ENCODE assay signal across 11 cellular contexts in the genomic region with DNA sequence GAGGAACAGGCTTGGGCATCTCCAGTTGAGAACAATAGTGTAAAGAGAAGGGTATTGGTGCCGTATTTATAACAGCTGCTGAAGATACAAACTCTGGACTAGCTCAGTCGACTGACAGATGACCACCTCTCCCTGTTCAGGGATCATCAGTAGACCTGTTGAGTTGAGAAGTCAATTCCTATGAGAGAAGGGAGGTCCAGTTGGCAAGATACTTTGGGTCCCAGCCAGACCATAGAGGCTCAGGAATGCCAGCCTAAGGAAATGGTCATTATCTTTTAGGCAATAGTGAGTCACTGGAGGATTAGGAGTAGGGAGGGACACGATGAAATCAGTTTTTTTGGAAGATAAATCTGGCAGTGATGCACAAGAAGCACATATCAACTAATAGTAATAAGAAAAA.
A peak's percentile ranks its signal among the peaks of the same experiment; 100 is the strongest.
DNase-seq lines count a peak whose midpoint lies in the region; ATAC-seq, FAIRE-seq and TF ChIP-seq lines count a peak whose summit lies in the region.
"Had no signal": no experiment of that assay in that cellular context is flagged by ENCODE, and none has a peak within 500 bp of the region (broad histone marks: within the 10 kb centered on the region; RNA-seq: fewer than 3 reads in every experiment).

No MANE protein-coding gene starts in this region.

- DNase-seq in ACHN = peak; percentile 46
- peak; percentile 12 for DNase-seq in HTR-8/SVneo (ENCODE audit: insufficient read length, low spot score)
- DNase-seq in GM12878 (ENCODE audit: low read depth, low spot score) = no peak
- peak in 2 of 3 donors; percentile 29 to 59 for DNase-seq in right cardiac atrium
- DNase-seq in AML-193 (lab: John Stamatoyannopoulos, UW) = no peak
- no peak for DNase-seq in iPS-NIHi7 (ENCODE audit: extremely low spot score)
- no peak for DNase-seq in T-cell
- no peak for DNase-seq in stimulated activated CD8-positive, alpha-beta memory T cell treated with anti-CD3 and anti-CD28 coated beads, Interleukin-4, amount 100 ng/mL, for 48 hours
- DNase-seq: pancreas, upper lobe of left lung had no signal

- POLR2A ChIA-PET in GM12878 (lab: Charles Lee) = no interaction called here
- POLR2A ChIA-PET in T-cell (lab: Charles Lee) = no interaction called here

- H3K4me3 Mint-ChIP-seq in T-cell = no peak overlapping the region
- H3K4me3 Mint-ChIP-seq: mesothelial cell of epicardium had no signal

- peaks cover 0 to 8% of the 10 kb centered on the region in 2 experiments; a peak in 2 of 4 replicates for H3K36me3 ChIP-seq in GM12878 (ENCODE audit: control insufficient read depth in 2 of 2, insufficient read depth in 2 of 2, low read length in 1 of 2)
- H3K36me3 ChIP-seq: pancreas, upper lobe of left lung had no signal

- in situ Hi-C loops in ACHN (cut with HindIII; ENCODE audit: low pct_ligation_motif_present, low pct_unique_long_range_greater_than_20kb, low sequenced_read_pairs) = no loop called here
- in situ Hi-C loops in GM12878 (cut with MboI) = no loop called here

- H3K9me3 ChIP-seq in GM12878 (replicated peaks; ENCODE audit: control insufficient read depth, insufficient read depth, low read length) (no peaks in the 10 kb centered on the region), right cardiac atrium (ENCODE audit: control insufficient read depth, low read length) (no peaks in the 10 kb centered on the region)
- H3K9me3 ChIP-seq: pancreas, upper lobe of left lung had no signal

- no peak for TF ChIP-seq CTCF in GM12878 (IDR thresholded peaks at IDR 0.05 in 2 of 3, conservative IDR thresholded peaks at IDR 0.05 in 1 of 3; ENCODE audit: control insufficient read depth in 2 of 3, extremely low read depth in 1 of 3, insufficient read depth in 1 of 3, low read depth in 3 of 3, low read length in 3 of 3)

- H4K20me1 ChIP-seq in GM12878 (ENCODE audit: control insufficient read depth, insufficient read depth) = no peaks in the 10 kb centered on the region

- FAIRE-seq in HTR-8/SVneo (lab: Jason Lieb, UNC) (no peak), GM12878 (lab: Jason Lieb, UNC) (no peak)
- FAIRE-seq: pancreas had no signal

- H3K9me3 Mint-ChIP-seq in T-cell = no peaks in the 10 kb centered on the region
- H3K9me3 Mint-ChIP-seq: mesothelial cell of epicardium had no signal

- H3K79me2 ChIP-seq in GM12878 (ENCODE audit: control insufficient read depth, insufficient read depth, low read length) = no peaks in the 10 kb centered on the region

- H3K4me1 ChIP-seq in GM12878 (ENCODE audit: control insufficient read depth, insufficient read depth, low read length) (no peaks in the 10 kb centered on the region), right cardiac atrium (ENCODE audit: control insufficient read depth, insufficient read depth, low read length) (no peaks in the 10 kb centered on the region)
- H3K4me1 ChIP-seq: pancreas, upper lobe of left lung had no signal

- CTCF ChIA-PET in GM12878 (lab: Yijun Ruan, JAX) (interaction anchor here (1.2 kb wide), 1 partner anchor 9 kb away, joined by 3 read pairs; no protein-coding TSS in a partner anchor), T-cell (lab: Charles Lee) (no interaction called here)

- ATAC-seq in GM12878 (no peak), right cardiac atrium (peak; percentile 76 to 86), T-cell (replicated peaks in 1 of 4) (no peak)

- H3K4me1 Mint-ChIP-seq in T-cell = no peaks in the 10 kb centered on the region

- no peaks in the 10 kb centered on the region for H3K36me3 Mint-ChIP-seq in T-cell

- H3K27ac Mint-ChIP-seq in T-cell = no peak overlapping the region
- H3K27ac Mint-ChIP-seq: mesothelial cell of epicardium had no signal

- H2AFZ ChIP-seq in GM12878 (ENCODE audit: control insufficient read depth, low read depth, low read length) = no peak overlapping the region

- no peak overlapping the region for H3K4me2 ChIP-seq in GM12878 (ENCODE audit: control insufficient read depth, insufficient read depth)

- no peak for TF ChIP-seq EP300 in GM12878 (IDR thresholded peaks at IDR 0.05; ENCODE audit: borderline replicate concordance in 1 of 2, control insufficient read depth in 1 of 2, low read depth in 2 of 2, low read length in 2 of 2)

- H3K27ac ChIP-seq in GM12878 (ENCODE audit: control insufficient read depth, insufficient read depth) (no peak overlapping the region), right cardiac atrium (ENCODE audit: low read length) (no peak overlapping the region)
- H3K27ac ChIP-seq: pancreas, upper lobe of left lung had no signal

- no peak overlapping the region for H3K4me3 ChIP-seq in GM12878
- no peak overlapping the region for H3K4me3 ChIP-seq in right cardiac atrium (ENCODE audit: low read length)
- H3K4me3 ChIP-seq: pancreas, upper lobe of left lung had no signal

- RAD21 ChIA-PET in GM12878 (lab: Charles Lee; ENCODE audit: unreplicated experiment) = interaction anchor here (0.8 kb wide), 1 partner anchor 9 kb away, joined by 3 read pairs; no protein-coding TSS in a partner anchor

- intact Hi-C loops in GM12878 (cut with micrococcal nuclease; ENCODE audit: unreplicated experiment) (no loop called here), right cardiac atrium (cut with DNase I) (no loop called here)

- H3K27me3 Mint-ChIP-seq in T-cell = peaks cover 0 to 4% of the 10 kb centered on the region in 2 donors

- BruUV-seq in GM12878 (replicated peaks; lab: Mats Ljungman, UMichigan) = TSS peak; percentile 22

- SMC1A ChIA-PET in GM12878 (lab: Charles Lee; ENCODE audit: uncharacterized antibody, unreplicated experiment) = interaction anchor here (0.8 kb wide), 1 partner anchor 84 kb away, joined by 4 read pairs; no protein-coding TSS in a partner anchor

- no peak overlapping the region for H3K9ac ChIP-seq in GM12878 (ENCODE audit: control insufficient read depth, insufficient read depth, low read length)

- no peaks in the 10 kb centered on the region for H3K27me3 ChIP-seq in GM12878 (replicated peaks in 1 of 2; ENCODE audit: control insufficient read depth in 2 of 2, insufficient read depth in 2 of 2, low read length in 1 of 2)
- no peaks in the 10 kb centered on the region for H3K27me3 ChIP-seq in right cardiac atrium (ENCODE audit: control insufficient read depth, insufficient read depth)
- H3K27me3 ChIP-seq: pancreas, upper lobe of left lung had no signal

- no peak for TF ChIP-seq POLR2A in GM12878 (IDR thresholded peaks at IDR 0.05; ENCODE audit: low read depth, low read length)

- TF ChIP-seq RAD21 in GM12878 (IDR thresholded peaks at IDR 0.05; ENCODE audit: insufficient read depth, low read depth, low read length) = no peak

- WGBS in GM12878 (ENCODE audit: insufficient coverage, insufficient replicate concordance, low lambda C conversion rate, missing lambda C conversion rate) = 28% methylated on average over 3 of the region's 3 CpGs
- 51% methylated on average over 3 of the region's 3 CpGs for WGBS in right cardiac atrium

TF ChIP-seq in GM12878, 131 proteins besides CTCF, POLR2A, EP300 and RAD21 (continues in another document):
- TF ChIP-seq FOS (IDR thresholded peaks at IDR 0.05; ENCODE audit: borderline replicate concordance, extremely low read depth, insufficient read length) (no peak), NR2C1 (IDR thresholded peaks at IDR 0.05) (no peak), KLF5 (IDR thresholded peaks at IDR 0.05; ENCODE audit: partially characterized antibody) (no peak), ZNF274 (IDR thresholded peaks at IDR 0.05; ENCODE audit: insufficient read depth, insufficient read length) (no peak), BRCA1 (IDR thresholded peaks at IDR 0.05; ENCODE audit: low read depth, low read length) (no peak), SREBF1 (IDR thresholded peaks at IDR 0.05; ENCODE audit: low read length) (no peak)
- TF ChIP-seq, protein P1, sequence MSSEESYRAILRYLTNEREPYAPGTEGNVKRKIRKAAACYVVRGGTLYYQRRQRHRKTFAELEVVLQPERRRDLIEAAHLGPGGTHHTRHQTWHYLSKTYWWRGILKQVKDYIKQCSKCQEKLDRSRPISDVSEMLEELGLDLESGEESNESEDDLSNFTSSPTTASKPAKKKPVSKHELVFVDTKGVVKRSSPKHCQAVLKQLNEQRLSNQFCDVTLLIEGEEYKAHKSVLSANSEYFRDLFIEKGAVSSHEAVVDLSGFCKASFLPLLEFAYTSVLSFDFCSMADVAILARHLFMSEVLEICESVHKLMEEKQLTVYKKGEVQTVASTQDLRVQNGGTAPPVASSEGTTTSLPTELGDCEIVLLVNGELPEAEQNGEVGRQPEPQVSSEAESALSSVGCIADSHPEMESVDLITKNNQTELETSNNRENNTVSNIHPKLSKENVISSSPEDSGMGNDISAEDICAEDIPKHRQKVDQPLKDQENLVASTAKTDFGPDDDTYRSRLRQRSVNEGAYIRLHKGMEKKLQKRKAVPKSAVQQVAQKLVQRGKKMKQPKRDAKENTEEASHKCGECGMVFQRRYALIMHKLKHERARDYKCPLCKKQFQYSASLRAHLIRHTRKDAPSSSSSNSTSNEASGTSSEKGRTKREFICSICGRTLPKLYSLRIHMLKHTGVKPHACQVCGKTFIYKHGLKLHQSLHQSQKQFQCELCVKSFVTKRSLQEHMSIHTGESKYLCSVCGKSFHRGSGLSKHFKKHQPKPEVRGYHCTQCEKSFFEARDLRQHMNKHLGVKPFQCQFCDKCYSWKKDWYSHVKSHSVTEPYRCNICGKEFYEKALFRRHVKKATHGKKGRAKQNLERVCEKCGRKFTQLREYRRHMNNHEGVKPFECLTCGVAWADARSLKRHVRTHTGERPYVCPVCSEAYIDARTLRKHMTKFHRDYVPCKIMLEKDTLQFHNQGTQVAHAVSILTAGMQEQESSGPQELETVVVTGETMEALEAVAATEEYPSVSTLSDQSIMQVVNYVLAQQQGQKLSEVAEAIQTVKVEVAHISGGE (CRISPR knock-in tag; IDR thresholded peaks at IDR 0.05) = no peak
- TF ChIP-seq, protein P2, sequence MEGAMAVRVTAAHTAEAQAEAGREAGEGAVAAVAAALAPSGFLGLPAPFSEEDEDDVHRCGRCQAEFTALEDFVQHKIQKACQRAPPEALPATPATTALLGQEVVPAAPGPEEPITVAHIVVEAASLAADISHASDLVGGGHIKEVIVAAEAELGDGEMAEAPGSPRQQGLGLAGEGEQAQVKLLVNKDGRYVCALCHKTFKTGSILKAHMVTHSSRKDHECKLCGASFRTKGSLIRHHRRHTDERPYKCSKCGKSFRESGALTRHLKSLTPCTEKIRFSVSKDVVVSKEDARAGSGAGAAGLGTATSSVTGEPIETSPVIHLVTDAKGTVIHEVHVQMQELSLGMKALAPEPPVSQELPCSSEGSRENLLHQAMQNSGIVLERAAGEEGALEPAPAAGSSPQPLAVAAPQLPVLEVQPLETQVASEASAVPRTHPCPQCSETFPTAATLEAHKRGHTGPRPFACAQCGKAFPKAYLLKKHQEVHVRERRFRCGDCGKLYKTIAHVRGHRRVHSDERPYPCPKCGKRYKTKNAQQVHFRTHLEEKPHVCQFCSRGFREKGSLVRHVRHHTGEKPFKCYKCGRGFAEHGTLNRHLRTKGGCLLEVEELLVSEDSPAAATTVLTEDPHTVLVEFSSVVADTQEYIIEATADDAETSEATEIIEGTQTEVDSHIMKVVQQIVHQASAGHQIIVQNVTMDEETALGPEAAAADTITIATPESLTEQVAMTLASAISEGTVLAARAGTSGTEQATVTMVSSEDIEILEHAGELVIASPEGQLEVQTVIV (IDR thresholded peaks at IDR 0.05; ENCODE audit: borderline replicate concordance, partially characterized antibody) = no peak

Comparison
In these comparisons a context has a peak if more than half of its experiments do, and no peak if none do; other contexts are left out.
1. DNase-seq: peak in ACHN (single experiment), HTR-8/SVneo (single experiment) and right cardiac atrium (2 of 3); none in GM12878 (single experiment), AML-193 (0 of 2), iPS-NIHi7 (single experiment), T-cell (0 of 34) and stimulated activated CD8-positive, alpha-beta memory T cell treated with anti-CD3 and anti-CD28 coated beads, Interleukin-4, amount 100 ng/mL, for 48 hours (single experiment).
2. ATAC-seq: peak in right cardiac atrium (2 of 2); none in GM12878 (single experiment) and T-cell (0 of 4).